15 cellular contexts compared by ENCODE assay signal in the genomic region with DNA sequence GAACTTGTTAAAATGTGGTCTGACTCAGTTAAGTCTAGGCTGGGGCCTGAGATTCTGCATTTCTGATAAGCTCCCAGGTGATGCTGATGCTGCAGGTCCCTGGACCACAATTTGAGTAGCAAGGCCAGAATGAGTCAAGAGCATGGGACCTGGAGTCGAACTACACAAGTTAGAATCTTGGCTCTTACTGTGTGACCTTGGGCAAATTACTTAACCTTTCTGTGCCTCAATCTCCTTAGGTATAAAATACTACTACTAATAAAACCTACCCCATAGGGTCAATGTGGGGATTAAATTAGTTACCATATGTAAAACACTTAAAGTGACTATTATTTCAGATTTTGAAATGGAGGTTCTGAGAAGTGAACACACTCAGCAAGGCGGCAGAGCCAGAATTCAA. TPM values are rescaled to one million over a fixed set of nuclear protein-coding genes. Genes with fewer than 3 reads are reported as not detected.
DNase-seq lines count a peak whose midpoint lies in the region; ATAC-seq and TF ChIP-seq lines count a peak whose summit lies in the region.
"Had no signal": no experiment of that assay in that cellular context is flagged by ENCODE, and none has a peak within 500 bp of the region (broad histone marks: within the 10 kb centered on the region; RNA-seq: fewer than 3 reads in every experiment).

No MANE protein-coding gene starts in this region.

- no peak for TF ChIP-seq EP300 in SK-N-SH (IDR thresholded peaks at IDR 0.05; ENCODE audit: borderline replicate concordance in 1 of 2, low read depth in 1 of 2, low read length in 1 of 2)

- H2AFZ ChIP-seq in SK-N-SH (ENCODE audit: low read depth), result no peak overlapping the region

- H3K27ac ChIP-seq in CD4-positive, CD25-positive, alpha-beta regulatory T cell (ENCODE audit: insufficient read depth, low read length, poor library complexity, severe bottlenecking), result no peak overlapping the region
- H3K27ac ChIP-seq in RWPE2 (ENCODE audit: poor library complexity, severe bottlenecking) (peak overlapping the region; percentile 54), SK-N-SH (ENCODE audit: low read depth in 2 of 2, low read length in 1 of 2) (no peak overlapping the region)

- no peaks in the 10 kb centered on the region for H3K79me2 ChIP-seq in SK-N-SH (ENCODE audit: insufficient read depth)

- DNase-seq in activated CD4-positive, alpha-beta T cell treated with anti-CD3 and anti-CD28 coated beads, Interleukin-2, amount 10 ng/mL, durations not matched to agents 7 days and 5 days, result no peak
- DNase-seq in activated CD4-positive, alpha-beta T cell treated with anti-CD3 and anti-CD28 coated beads, Interleukin-2, amount 50 U/mL, for 48 hours, result no peak
- no peak for DNase-seq in CD4-positive, CD25-positive, alpha-beta regulatory T cell
- DNase-seq in RWPE2 (ENCODE audit: low spot score), result no peak
- DNase-seq in endothelial cell (ENCODE audit: low spot score), result no peak
- DNase-seq in NCI-H2029 (lab: John Stamatoyannopoulos, UW), result no peak
- no peak for DNase-seq in SK-N-SH
- DNase-seq: C1 segment of cervical spinal cord, COR-L47, NCI-H1436, NCI-H2107, NCI-H526 had no signal

- no peaks in the 10 kb centered on the region for H3K27me3 Mint-ChIP-seq in activated CD4-positive, alpha-beta T cell treated with anti-CD3 and anti-CD28 coated beads, Interleukin-2, amount 10 ng/mL, durations not matched to agents 7 days and 5 days
- no peaks in the 10 kb centered on the region for H3K27me3 Mint-ChIP-seq in CD4-positive, CD25-positive, alpha-beta regulatory T cell
- H3K27me3 Mint-ChIP-seq in endothelial cell (ENCODE audit: unreplicated experiment), result peaks cover 7% of the 10 kb centered on the region

- TF ChIP-seq CTCF in RWPE2 (IDR thresholded peaks at IDR 0.05; ENCODE audit: poor library complexity, severe bottlenecking) (no peak), endothelial cell (IDR thresholded peaks at IDR 0.05; ENCODE audit: unreplicated experiment) (no peak), SK-N-SH (IDR thresholded peaks at IDR 0.05) (no peak)

- no peak overlapping the region for H3K4me3 ChIP-seq in CD4-positive, CD25-positive, alpha-beta regulatory T cell (ENCODE audit: low read depth, low read length)
- H3K4me3 ChIP-seq in RWPE2 (ENCODE audit: severe bottlenecking) (no peak overlapping the region), SK-N-SH (ENCODE audit: low read depth in 2 of 2, low read length in 1 of 2) (no peak overlapping the region)

- TF ChIP-seq RAD21 in SK-N-SH (IDR thresholded peaks at IDR 0.05; ENCODE audit: low read length), result no peak

- peaks cover 15% of the 10 kb centered on the region for H3K4me1 ChIP-seq in CD4-positive, CD25-positive, alpha-beta regulatory T cell (ENCODE audit: control insufficient read depth, insufficient read depth, low read length, poor library complexity, severe bottlenecking)
- H3K4me1 ChIP-seq in RWPE2 (ENCODE audit: insufficient read depth, poor library complexity, severe bottlenecking), result peaks cover 24% of the 10 kb centered on the region
- H3K4me1 ChIP-seq in SK-N-SH (ENCODE audit: control insufficient read depth in 1 of 2, insufficient read depth in 2 of 2, low read depth in 1 of 2, low read length in 1 of 2), result peaks cover 0 to 6% of the 10 kb centered on the region in 2 experiments; a peak in 2 of 4 replicates

- H3F3A ChIP-seq in SK-N-SH (replicated peaks; ENCODE audit: insufficient read depth), result no peaks in the 10 kb centered on the region

- H3K9ac ChIP-seq in SK-N-SH, result no peak overlapping the region

- no peaks in the 10 kb centered on the region for H4K20me1 ChIP-seq in SK-N-SH (ENCODE audit: insufficient read depth)

- peak overlapping the region; percentile 74 for H3K27ac Mint-ChIP-seq in activated CD4-positive, alpha-beta T cell treated with anti-CD3 and anti-CD28 coated beads, Interleukin-2, amount 10 ng/mL, durations not matched to agents 7 days and 5 days
- peak overlapping the region; percentile 71 to 85 (median 81) for H3K27ac Mint-ChIP-seq in CD4-positive, CD25-positive, alpha-beta regulatory T cell
- H3K27ac Mint-ChIP-seq in endothelial cell (ENCODE audit: unreplicated experiment), result peak overlapping the region; percentile 24

- H3K9me3 ChIP-seq in CD4-positive, CD25-positive, alpha-beta regulatory T cell (ENCODE audit: control insufficient read depth in 2 of 2, low read length in 2 of 2), result no peaks in the 10 kb centered on the region
- H3K9me3 ChIP-seq in RWPE2 (ENCODE audit: severe bottlenecking) (no peaks in the 10 kb centered on the region), SK-N-SH (no peaks in the 10 kb centered on the region)

- CTCF ChIA-PET in activated CD4-positive, alpha-beta T cell treated with anti-CD3 and anti-CD28 coated beads, Interleukin-2, amount 10 ng/mL, durations not matched to agents 7 days and 5 days (lab: Charles Lee), result interaction anchor here (1.0 to 1.4 kb wide), 3 partner anchors 14 to 34 kb away, joined by 3 to 4 read pairs (median 3); partner anchors contain the start of gene GDPD5
- CTCF ChIA-PET in SK-N-SH (lab: Yijun Ruan, JAX), result no interaction called here

- POLR2A ChIA-PET in activated CD4-positive, alpha-beta T cell treated with anti-CD3 and anti-CD28 coated beads, Interleukin-2, amount 10 ng/mL, durations not matched to agents 7 days and 5 days (lab: Charles Lee), result no interaction called here
- POLR2A ChIA-PET in SK-N-SH (lab: Yijun Ruan, JAX), result no interaction called here

- 94% methylated on average over 2 of the region's 2 CpGs for WGBS in SK-N-SH (ENCODE audit: low lambda C conversion rate)

- H3K9me3 Mint-ChIP-seq in activated CD4-positive, alpha-beta T cell treated with anti-CD3 and anti-CD28 coated beads, Interleukin-2, amount 10 ng/mL, durations not matched to agents 7 days and 5 days, result no peaks in the 10 kb centered on the region
- no peaks in the 10 kb centered on the region for H3K9me3 Mint-ChIP-seq in CD4-positive, CD25-positive, alpha-beta regulatory T cell
- no peaks in the 10 kb centered on the region for H3K9me3 Mint-ChIP-seq in endothelial cell (ENCODE audit: unreplicated experiment)
- H3K9me3 Mint-ChIP-seq: H9 had no signal

- H3K9me2 ChIP-seq in SK-N-SH, result no peaks in the 10 kb centered on the region

- H3K4me2 ChIP-seq in SK-N-SH, result no peak overlapping the region

- peaks cover 27% of the 10 kb centered on the region for H3K4me1 Mint-ChIP-seq in activated CD4-positive, alpha-beta T cell treated with anti-CD3 and anti-CD28 coated beads, Interleukin-2, amount 10 ng/mL, durations not matched to agents 7 days and 5 days
- H3K4me1 Mint-ChIP-seq in CD4-positive, CD25-positive, alpha-beta regulatory T cell, result peaks cover 0 to 29% (median 16%) of the 10 kb centered on the region in 4 donors
- peaks cover 62% of the 10 kb centered on the region for H3K4me1 Mint-ChIP-seq in endothelial cell (ENCODE audit: unreplicated experiment)

- H3K4me3 Mint-ChIP-seq in activated CD4-positive, alpha-beta T cell treated with anti-CD3 and anti-CD28 coated beads, Interleukin-2, amount 10 ng/mL, durations not matched to agents 7 days and 5 days, result no peak overlapping the region
- H3K4me3 Mint-ChIP-seq in CD4-positive, CD25-positive, alpha-beta regulatory T cell, result peak overlapping the region in 1 of 4 donors; percentile 11
- H3K4me3 Mint-ChIP-seq in endothelial cell (ENCODE audit: unreplicated experiment), result no peak overlapping the region
- H3K4me3 Mint-ChIP-seq: H9 had no signal

- H3K36me3 Mint-ChIP-seq in activated CD4-positive, alpha-beta T cell treated with anti-CD3 and anti-CD28 coated beads, Interleukin-2, amount 10 ng/mL, durations not matched to agents 7 days and 5 days (ENCODE audit: low read depth), result no peaks in the 10 kb centered on the region
- H3K36me3 Mint-ChIP-seq in CD4-positive, CD25-positive, alpha-beta regulatory T cell, result peaks cover 8% of the 10 kb centered on the region
- H3K36me3 Mint-ChIP-seq in endothelial cell (ENCODE audit: low read depth, unreplicated experiment), result peaks cover 22% of the 10 kb centered on the region

- peaks cover 7% of the 10 kb centered on the region for H3K36me3 ChIP-seq in CD4-positive, CD25-positive, alpha-beta regulatory T cell (ENCODE audit: control insufficient read depth, insufficient read depth, low read length)
- H3K36me3 ChIP-seq in RWPE2 (ENCODE audit: low read depth) (no peaks in the 10 kb centered on the region), SK-N-SH (replicated peaks in 1 of 2; ENCODE audit: control insufficient read depth in 1 of 2, insufficient read depth in 2 of 2, low read length in 1 of 2) (no peaks in the 10 kb centered on the region)

- H3K27me3 ChIP-seq in CD4-positive, CD25-positive, alpha-beta regulatory T cell (ENCODE audit: control insufficient read depth, insufficient read depth, low read length), result no peaks in the 10 kb centered on the region
- H3K27me3 ChIP-seq in RWPE2 (ENCODE audit: insufficient read depth, poor library complexity, severe bottlenecking) (no peaks in the 10 kb centered on the region), SK-N-SH (ENCODE audit: insufficient read depth) (no peaks in the 10 kb centered on the region)

- no peak for ATAC-seq in CD4-positive, CD25-positive, alpha-beta regulatory T cell (ENCODE audit: low read depth in 2 of 2)
- ATAC-seq in RWPE2 (ENCODE audit: low read depth), result no peak
- no peak for ATAC-seq in GM21576 (IDR thresholded peaks at IDR 0.05; ENCODE audit: unreplicated experiment)

RNA-seq across cellular contexts. Expression of gene GDPD5, which starts 34.3 kb away (rescaled TPM):
- total RNA-seq in activated CD4-positive, alpha-beta T cell treated with anti-CD3 and anti-CD28 coated beads, Interleukin-2, amount 10 ng/mL, durations not matched to agents 7 days and 5 days, result 10 to 100 TPM; 55.8 to 62.3 TPM
- total RNA-seq in CD4-positive, CD25-positive, alpha-beta regulatory T cell, result 170 TPM
- polyA plus RNA-seq in CD4-positive, CD25-positive, alpha-beta regulatory T cell, result 10 to 100 TPM in 3 of 4 donors, 1 to 10 TPM in 1; 8.0 to 23.4 (median 15.9) TPM
- 674 TPM for total RNA-seq in endothelial cell (ENCODE audit: unreplicated experiment)
- 1.6 and 2.2 TPM in 2 replicates for polyA plus RNA-seq in SK-N-SH (2012; rRNA removed)
- 0.55 and 0.97 TPM in 2 replicates for polyA plus RNA-seq in SK-N-SH (2012; cell fraction: cytosol; rRNA removed)
- 5.5 and 7.6 TPM in 2 replicates for polyA plus RNA-seq in SK-N-SH (2012; cell fraction: nucleus; rRNA removed)

RNA-seq across cellular contexts. Expression of gene KLHL35, which starts 58.5 kb away (rescaled TPM):
- total RNA-seq in activated CD4-positive, alpha-beta T cell treated with anti-CD3 and anti-CD28 coated beads, Interleukin-2, amount 10 ng/mL, durations not matched to agents 7 days and 5 days, result 1 to 10 TPM in 1 of 2 experiments, under 1 TPM in 1; 0.50 to 1.3 TPM
- total RNA-seq in CD4-positive, CD25-positive, alpha-beta regulatory T cell, result 0.47 TPM
- polyA plus RNA-seq in CD4-positive, CD25-positive, alpha-beta regulatory T cell, result under 1 TPM in 3 of 4 donors, not detected in 1; 0.31 to 0.78 (median 0.49) TPM
- total RNA-seq in endothelial cell (ENCODE audit: unreplicated experiment), result 2.8 TPM
- 1.7 and 2.0 TPM in 2 replicates for polyA plus RNA-seq in SK-N-SH (2012; rRNA removed)
- 0.75 and 1.3 TPM in 2 replicates for polyA plus RNA-seq in SK-N-SH (2012; cell fraction: cytosol; rRNA removed)
- 3.9 and 4.9 TPM in 2 replicates for polyA plus RNA-seq in SK-N-SH (2012; cell fraction: nucleus; rRNA removed)
- total RNA-seq: A172 had no signal

Comparison
In these comparisons a context has a peak if more than half of its experiments do, and no peak if none do; other contexts are left out.
1. H3K27ac Mint-ChIP-seq: peak in every context shown above with its lines; median percentile 81 in CD4-positive, CD25-positive, alpha-beta regulatory T cell; 74 in activated CD4-positive, alpha-beta T cell treated with anti-CD3 and anti-CD28 coated beads, Interleukin-2, amount 10 ng/mL, durations not matched to agents 7 days and 5 days; 24 in endothelial cell.